ENCODE assay signal across 12 cellular contexts in genomic region chr11:79201637-79202347, GRCh38.
DNase-seq lines count a peak whose midpoint lies in the region; ATAC-seq and TF ChIP-seq lines count a peak whose summit lies in the region.
"Had no signal": no experiment of that assay in that cellular context is flagged by ENCODE, and none has a peak within 500 bp of the region (broad histone marks: within the 10 kb centered on the region; RNA-seq: fewer than 3 reads in every experiment).

No MANE protein-coding gene starts in this region.

- no peaks in the 10 kb centered on the region for H3K36me3 ChIP-seq in trophoblast cell (ENCODE audit: control insufficient read depth in 1 of 2, insufficient read depth in 2 of 2, low read length in 2 of 2)
- no peaks in the 10 kb centered on the region for H3K36me3 ChIP-seq in body of pancreas (replicated peaks in 1 of 2; ENCODE audit: insufficient read depth in 1 of 2, low read depth in 2 of 2)

- peaks cover 0 to 2% of the 10 kb centered on the region in 2 experiments for H3K4me1 ChIP-seq in trophoblast cell (ENCODE audit: control insufficient read depth in 1 of 2, insufficient read depth in 2 of 2, low read length in 2 of 2)
- no peaks in the 10 kb centered on the region for H3K4me1 ChIP-seq in body of pancreas
- H3K4me1 ChIP-seq: Caco-2 had no signal

- H2BK5ac ChIP-seq in trophoblast cell (ENCODE audit: low read depth, low read length, poor library complexity), result no peak overlapping the region

- peaks cover 3% of the 10 kb centered on the region for H3K9me3 ChIP-seq in trophoblast cell (ENCODE audit: insufficient read depth, low read depth, low read length)
- H3K9me3 ChIP-seq in body of pancreas, result no peaks in the 10 kb centered on the region
- H3K9me3 ChIP-seq: Caco-2 had no signal

- no CpG with 5 or more reads among the region's 3 CpGs for WGBS in trophoblast cell (ENCODE audit: extremely low coverage, insufficient coverage, insufficient read length)
- WGBS in body of pancreas, 2 donors, result 56 to 64% methylated on average over 3 of the region's 3 CpGs

- H4K91ac ChIP-seq in trophoblast cell (ENCODE audit: low read depth, low read length), result no peak overlapping the region

- H3K4ac ChIP-seq in trophoblast cell (ENCODE audit: low read depth, low read length), result no peak overlapping the region

- DNase-seq in activated CD4-positive, alpha-beta T cell treated with anti-CD3 and anti-CD28 coated beads for 48 hours, result peak; percentile 2
- no peak for DNase-seq in activated CD4-positive, alpha-beta T cell treated with anti-CD3 and anti-CD28 coated beads, Interleukin-2, amount 50 U/mL, for 4 hours
- DNase-seq in NB4 (ENCODE audit: low read depth), result peak; percentile 6
- DNase-seq in trophoblast cell, result peak; percentile 54 to 69
- no peak for DNase-seq in hippocampal formation (lab: John Stamatoyannopoulos, UW)
- no peak for DNase-seq in NCI-H2029 (lab: John Stamatoyannopoulos, UW)
- no peak for DNase-seq in body of pancreas
- DNase-seq: amniotic stem cell; Caco-2; MV-4-11; stimulated activated CD4-positive, alpha-beta T cell treated with anti-CD3 and anti-CD28 coated beads, Interleukin-12 subunit alpha, Interleukin-12 subunit beta, amount 100 ng/mL, for 4 hours had no signal

- H3K27me3 ChIP-seq in trophoblast cell (ENCODE audit: insufficient read depth, low read length) (no peaks in the 10 kb centered on the region), body of pancreas (no peaks in the 10 kb centered on the region)

- TF ChIP-seq POLR2A in NB4 (IDR thresholded peaks at IDR 0.05; ENCODE audit: extremely low read depth, insufficient read length) (no peak), body of pancreas (IDR thresholded peaks at IDR 0.05) (no peak)

- no peak overlapping the region for H3K23ac ChIP-seq in trophoblast cell (ENCODE audit: low read length)

- H3K4me2 ChIP-seq in trophoblast cell (ENCODE audit: low read length), result no peak overlapping the region

- H4K8ac ChIP-seq in trophoblast cell (ENCODE audit: low read depth, low read length), result no peak overlapping the region

- H3K79me2 ChIP-seq in trophoblast cell (ENCODE audit: control insufficient read depth, insufficient read depth, low read length, poor library complexity), result no peaks in the 10 kb centered on the region

- H2BK120ac ChIP-seq in trophoblast cell (ENCODE audit: insufficient read depth, low read length, poor library complexity), result no peak overlapping the region

- H2BK12ac ChIP-seq in trophoblast cell (ENCODE audit: low read length), result no peak overlapping the region

- H2AFZ ChIP-seq in trophoblast cell (ENCODE audit: insufficient read depth, low read length, poor library complexity), result no peak overlapping the region

- H3K18ac ChIP-seq in trophoblast cell (ENCODE audit: low read length), result no peak overlapping the region

- intact Hi-C loops in body of pancreas (cut with DNase I), result no loop called here

- no peak for TF ChIP-seq CTCF in NB4 (IDR thresholded peaks at IDR 0.05; ENCODE audit: low read depth, low read length)
- TF ChIP-seq CTCF in body of pancreas (IDR thresholded peaks at IDR 0.05), result no peak

- H4K12ac ChIP-seq in trophoblast cell (ENCODE audit: low read depth, low read length), result no peak overlapping the region

- H3K79me1 ChIP-seq in trophoblast cell (ENCODE audit: low read length), result no peaks in the 10 kb centered on the region

- no peak overlapping the region for H2AK5ac ChIP-seq in trophoblast cell (ENCODE audit: low read length)

- ATAC-seq in GM21619 (IDR thresholded peaks at IDR 0.05; ENCODE audit: unreplicated experiment), result peak; percentile 64
- ATAC-seq in body of pancreas, result no peak

- H3K27ac ChIP-seq in trophoblast cell (ENCODE audit: low read depth, low read length) (no peak overlapping the region), body of pancreas (no peak overlapping the region)

- H3K4me3 ChIP-seq in NB4 (ENCODE audit: low read depth, low read length) (no peak overlapping the region), trophoblast cell (ENCODE audit: low read depth, low read length) (no peak overlapping the region), body of pancreas (no peak overlapping the region)

- H3K14ac ChIP-seq in trophoblast cell (ENCODE audit: low read length), result no peak overlapping the region

- no peak overlapping the region for H3K9ac ChIP-seq in trophoblast cell (ENCODE audit: low read length)

Comparison
In these comparisons a context has a peak if more than half of its experiments do, and no peak if none do; other contexts are left out.
1. DNase-seq: peak in activated CD4-positive, alpha-beta T cell treated with anti-CD3 and anti-CD28 coated beads for 48 hours (single experiment), NB4 (single experiment) and trophoblast cell (2 of 2); none in activated CD4-positive, alpha-beta T cell treated with anti-CD3 and anti-CD28 coated beads, Interleukin-2, amount 50 U/mL, for 4 hours (0 of 2), hippocampal formation (0 of 2), NCI-H2029 (single experiment) and body of pancreas (0 of 4).